18 cellular contexts compared by ENCODE assay signal in genomic region chr16:27414803-27415431, GRCh38. TPM values are rescaled to one million over a fixed set of nuclear protein-coding genes. Genes with fewer than 3 reads are reported as not detected.
DNase-seq lines count a peak whose midpoint lies in the region; ATAC-seq and TF ChIP-seq lines count a peak whose summit lies in the region.
"Had no signal": no experiment of that assay in that cellular context is flagged by ENCODE, and none has a peak within 500 bp of the region (broad histone marks: within the 10 kb centered on the region; RNA-seq: fewer than 3 reads in every experiment).

No MANE protein-coding gene starts in this region.

- no peak for TF ChIP-seq CTCF in HL-60 (IDR thresholded peaks at IDR 0.05; ENCODE audit: insufficient read depth, low read length)

- no peak overlapping the region for H2BK12ac ChIP-seq in neuronal stem cell (ENCODE audit: low read length)

- no CpG with 5 or more reads among the region's 6 CpGs for WGBS in neuronal stem cell (ENCODE audit: extremely low coverage in 2 of 2, insufficient read length in 2 of 2, insufficient replicate concordance in 1 of 2), 2 donors

- H3K79me1 ChIP-seq in neuronal stem cell (ENCODE audit: low read depth, low read length): no peaks in the 10 kb centered on the region

- H3K4me1 Mint-ChIP-seq in activated CD8-positive, alpha-beta memory T cell treated with anti-CD3 and anti-CD28 coated beads, Interleukin-2, amount 10 ng/mL, durations not matched to agents 7 days and 5 days: peaks cover 61% of the 10 kb centered on the region
- H3K4me1 Mint-ChIP-seq in activated naive CD8-positive, alpha-beta T cell (ENCODE audit: low read depth): peaks cover 67% of the 10 kb centered on the region

- no peak for DNase-seq in activated CD8-positive, alpha-beta memory T cell treated with anti-CD3 and anti-CD28 coated beads, Interleukin-2, amount 10 ng/mL, durations not matched to agents 7 days and 5 days
- no peak for DNase-seq in activated CD8-positive, alpha-beta memory T cell treated with anti-CD3 and anti-CD28 coated beads, Interleukin-2, amount 50 U/mL, for 48 hours
- DNase-seq in HL-60 (ENCODE audit: low read depth in 1 of 2, low spot score in 1 of 2) (peak; percentile 58 to 69), neuronal stem cell (ENCODE audit: low spot score) (no peak), cardiac septum (ENCODE audit: low spot score) (no peak), NCI-H1436 treated with DMSO at 0.1 percent for 48 hours (lab: John Stamatoyannopoulos, UW) (no peak)
- DNase-seq: activated CD8-positive, alpha-beta memory T cell treated with anti-CD3 and anti-CD28 coated beads, Interleukin-2, amount 50 U/mL, for 4 hours; adrenal gland; central memory CD4-positive, alpha-beta T cell; GDM1; mesendoderm; NCI-H187 treated with DMSO at 0.1 percent for 48 hours; stimulated activated CD4-positive, alpha-beta T cell treated with anti-CD3 and anti-CD28 coated beads, Interleukin-15, amount 100 ng/mL, for 24 hours; WERI-Rb-1 had no signal

- H2BK5ac ChIP-seq in neuronal stem cell (ENCODE audit: low read length): no peak overlapping the region

- H2AFZ ChIP-seq in neuronal stem cell (ENCODE audit: low read length): peak overlapping the region; percentile 20

- H3K27me3 Mint-ChIP-seq in activated CD8-positive, alpha-beta memory T cell treated with anti-CD3 and anti-CD28 coated beads, Interleukin-2, amount 10 ng/mL, durations not matched to agents 7 days and 5 days: no peaks in the 10 kb centered on the region
- no peaks in the 10 kb centered on the region for H3K27me3 Mint-ChIP-seq in activated naive CD8-positive, alpha-beta T cell

- no peak overlapping the region for H2BK120ac ChIP-seq in neuronal stem cell (ENCODE audit: low read depth, low read length)

- H3K36me3 ChIP-seq in neuronal stem cell (replicated peaks in 1 of 2; ENCODE audit: control insufficient read depth in 2 of 2, insufficient read depth in 2 of 2, low read length in 2 of 2): no peaks in the 10 kb centered on the region
- H3K36me3 ChIP-seq: adrenal gland, HAP-1, vagina, WERI-Rb-1 had no signal

- H2BK15ac ChIP-seq in neuronal stem cell (ENCODE audit: low read length): no peak overlapping the region

- no peak overlapping the region for H3K9ac ChIP-seq in neuronal stem cell (ENCODE audit: low read depth, low read length, poor library complexity)

- H3K4me1 ChIP-seq in neuronal stem cell (ENCODE audit: control insufficient read depth in 2 of 2, insufficient read depth in 1 of 2, low read depth in 1 of 2, low read length in 2 of 2): peaks cover 0 to 2% of the 10 kb centered on the region in 2 donors
- H3K4me1 ChIP-seq: adrenal gland, HAP-1, vagina had no signal

- H3K27ac Mint-ChIP-seq in activated CD8-positive, alpha-beta memory T cell treated with anti-CD3 and anti-CD28 coated beads, Interleukin-2, amount 10 ng/mL, durations not matched to agents 7 days and 5 days: peak overlapping the region; percentile 38
- peak overlapping the region; percentile 75 for H3K27ac Mint-ChIP-seq in activated naive CD8-positive, alpha-beta T cell

- H3K18ac ChIP-seq in neuronal stem cell (ENCODE audit: low read length): no peak overlapping the region

- H3K4me3 Mint-ChIP-seq in activated CD8-positive, alpha-beta memory T cell treated with anti-CD3 and anti-CD28 coated beads, Interleukin-2, amount 10 ng/mL, durations not matched to agents 7 days and 5 days: no peak overlapping the region
- H3K4me3 Mint-ChIP-seq in activated naive CD8-positive, alpha-beta T cell: peak overlapping the region; percentile 44

- H2AK5ac ChIP-seq in neuronal stem cell (ENCODE audit: low read depth, low read length): no peak overlapping the region

- no peak for ATAC-seq in activated CD8-positive, alpha-beta memory T cell treated with anti-CD3 and anti-CD28 coated beads, Interleukin-2, amount 10 ng/mL, durations not matched to agents 7 days and 5 days
- ATAC-seq in GM19455 (IDR thresholded peaks at IDR 0.05; ENCODE audit: unreplicated experiment): no peak

- H4K8ac ChIP-seq in neuronal stem cell (ENCODE audit: low read depth, low read length): no peak overlapping the region

- H3K27ac ChIP-seq in HL-60 (replicated peaks): peak overlapping the region; percentile 39
- no peak overlapping the region for H3K27ac ChIP-seq in neuronal stem cell (replicated peaks; ENCODE audit: low read length)
- H3K27ac ChIP-seq: adrenal gland, vagina, WERI-Rb-1 had no signal

- peaks cover 0 to 5% of the 10 kb centered on the region in 2 donors for H3K9me3 ChIP-seq in neuronal stem cell (replicated peaks in 1 of 2; ENCODE audit: control insufficient read depth in 2 of 2, insufficient read depth in 1 of 2, low read depth in 1 of 2, low read length in 2 of 2)
- H3K9me3 ChIP-seq: HAP-1, vagina had no signal

- no peak overlapping the region for H3K4me2 ChIP-seq in neuronal stem cell (ENCODE audit: insufficient read depth, low read length, poor library complexity, severe bottlenecking)

- intact Hi-C loops in cardiac septum (cut with DNase I): no loop called here

- CTCF ChIA-PET in activated CD8-positive, alpha-beta memory T cell treated with anti-CD3 and anti-CD28 coated beads, Interleukin-2, amount 10 ng/mL, durations not matched to agents 7 days and 5 days (lab: Charles Lee): interaction anchor here (1.2 to 1.4 kb wide), 2 partner anchors 10 to 12 kb away, joined by 3 read pairs; no protein-coding TSS in a partner anchor

- H4K91ac ChIP-seq in neuronal stem cell (ENCODE audit: low read depth, low read length, poor library complexity): no peak overlapping the region

- no peak overlapping the region for H3K4ac ChIP-seq in neuronal stem cell (ENCODE audit: low read length)

- no peak overlapping the region for H3K14ac ChIP-seq in neuronal stem cell (ENCODE audit: low read length)

- H3K9me3 Mint-ChIP-seq in activated CD8-positive, alpha-beta memory T cell treated with anti-CD3 and anti-CD28 coated beads, Interleukin-2, amount 10 ng/mL, durations not matched to agents 7 days and 5 days (ENCODE audit: low read depth): peaks cover 13% of the 10 kb centered on the region
- H3K9me3 Mint-ChIP-seq in activated naive CD8-positive, alpha-beta T cell (ENCODE audit: low read depth): peaks cover 18% of the 10 kb centered on the region

- peaks cover 78% of the 10 kb centered on the region for H3K36me3 Mint-ChIP-seq in activated CD8-positive, alpha-beta memory T cell treated with anti-CD3 and anti-CD28 coated beads, Interleukin-2, amount 10 ng/mL, durations not matched to agents 7 days and 5 days
- peaks cover 47% of the 10 kb centered on the region for H3K36me3 Mint-ChIP-seq in activated naive CD8-positive, alpha-beta T cell

- H3K23ac ChIP-seq in neuronal stem cell (ENCODE audit: low read depth, low read length, poor library complexity): no peak overlapping the region

- H3K4me3 ChIP-seq in HL-60 (replicated peaks; ENCODE audit: insufficient read depth, low read length) (no peak overlapping the region), neuronal stem cell (ENCODE audit: low read length in 2 of 2) (no peak overlapping the region)
- H3K4me3 ChIP-seq: adrenal gland, HAP-1, vagina had no signal

- H3K27me3 ChIP-seq in HL-60 (ENCODE audit: insufficient read depth, poor library complexity, severe bottlenecking): no peaks in the 10 kb centered on the region
- H3K27me3 ChIP-seq in neuronal stem cell (ENCODE audit: control insufficient read depth in 3 of 3, insufficient read depth in 3 of 3, low read depth in 1 of 3, low read length in 3 of 3): no peaks in the 10 kb centered on the region
- H3K27me3 ChIP-seq: adrenal gland, vagina had no signal

RNA-seq across cellular contexts. Expression of gene IL21R, which starts 12.9 kb away (rescaled TPM):
- 10 to 100 TPM; 24.6 to 38.0 TPM for total RNA-seq in activated CD8-positive, alpha-beta memory T cell treated with anti-CD3 and anti-CD28 coated beads, Interleukin-2, amount 10 ng/mL, durations not matched to agents 7 days and 5 days
- 0.13 TPM for polyA plus RNA-seq in neuronal stem cell (2013, experiment 1 of 2)
- 0.14 TPM for polyA plus RNA-seq in neuronal stem cell (2013, experiment 2 of 2)
- total RNA-seq in cardiac septum: 1.4 TPM

Comparison
In these comparisons a context has a peak if more than half of its experiments do, and no peak if none do; other contexts are left out.
1. DNase-seq: peak in HL-60 (2 of 2); none in activated CD8-positive, alpha-beta memory T cell treated with anti-CD3 and anti-CD28 coated beads, Interleukin-2, amount 10 ng/mL, durations not matched to agents 7 days and 5 days (single experiment), activated CD8-positive, alpha-beta memory T cell treated with anti-CD3 and anti-CD28 coated beads, Interleukin-2, amount 50 U/mL, for 48 hours (single experiment), neuronal stem cell (single experiment), cardiac septum (single experiment) and NCI-H1436 treated with DMSO at 0.1 percent for 48 hours (single experiment).
2. RNA of gene IL21R, which starts 12.9 kb away (total RNA-seq): 24.6 to 38.0 TPM in activated CD8-positive, alpha-beta memory T cell treated with anti-CD3 and anti-CD28 coated beads, Interleukin-2, amount 10 ng/mL, durations not matched to agents 7 days and 5 days; 1.4 TPM in cardiac septum (single experiment); every median in the first group is over 10 times any median in the second.